In genomic region chr5:58080573-58080972, GRCh38 we compare ENCODE assay signal across 17 cellular contexts.
A peak's percentile ranks its signal among the peaks of the same experiment; 100 is the strongest.
DNase-seq lines count a peak whose midpoint lies in the region; ATAC-seq and TF ChIP-seq lines count a peak whose summit lies in the region.
"Had no signal": no experiment of that assay in that cellular context is flagged by ENCODE, and none has a peak within 500 bp of the region (broad histone marks: within the 10 kb centered on the region; RNA-seq: fewer than 3 reads in every experiment).

No MANE protein-coding gene starts in this region.

- TF ChIP-seq POLR2A in gastroesophageal sphincter (IDR thresholded peaks at IDR 0.05) (no peak), heart left ventricle (IDR thresholded peaks at IDR 0.05) (no peak)

- H3K9me3 ChIP-seq in SJCRH30 (replicated peaks) (no peaks in the 10 kb centered on the region), aorta (ENCODE audit: control insufficient read depth, low read length) (no peaks in the 10 kb centered on the region), gastroesophageal sphincter (no peaks in the 10 kb centered on the region), heart left ventricle (no peaks in the 10 kb centered on the region)

- ATAC-seq in aorta (ENCODE audit: low FRiP score) (no peak), gastroesophageal sphincter (no peak), heart left ventricle (no peak)
- ATAC-seq: activated naive CD4-positive, alpha-beta T cell treated with anti-CD3 and anti-CD28 coated beads, Interleukin-2, amount 50 U/mL, for 72 hours; natural killer cell treated with Interleukin-12 subunit alpha and Interleukin-12 subunit beta and Interleukin-15 and Interleukin-18, amount 100 ng/mL, for 72 hours; stimulated activated memory B cell treated with anti-CD40 and anti-IgM and Interleukin-4, amounts not matched to agents 10 μg/mL and 1 μg/mL and 100 μg/mL, for 72 hours had no signal

- intact Hi-C loops in aorta (cut with DNase I) (no loop called here), heart left ventricle (cut with DNase I) (no loop called here)

- peak; percentile 10 for DNase-seq in A172 (ENCODE audit: low spot score)
- DNase-seq in H4 (ENCODE audit: low spot score): peak; percentile 40
- DNase-seq in SJCRH30: peak; percentile 20 to 52
- peak; percentile 38 for DNase-seq in fibroblast of peridontal ligament (ENCODE audit: extremely low read depth)
- no peak for DNase-seq in aorta
- DNase-seq in heart left ventricle: no peak
- no peak for DNase-seq in RPMI8226
- DNase-seq: GOT3; NCI-H1105; NCI-H510A treated with DMSO at 0.1 percent for 48 hours; retina; stimulated activated CD4-positive, alpha-beta T cell treated with anti-CD3 and anti-CD28 coated beads, Interleukin-4, amount 100 ng/mL, for 24 hours; WERI-Rb-1 had no signal

- no peak overlapping the region for H3K4me3 ChIP-seq in SJCRH30
- H3K4me3 ChIP-seq in aorta (ENCODE audit: low read length in 2 of 2): no peak overlapping the region
- H3K4me3 ChIP-seq in gastroesophageal sphincter: no peak overlapping the region
- H3K4me3 ChIP-seq in heart left ventricle: no peak overlapping the region

- no peak overlapping the region for H3K27ac ChIP-seq in SJCRH30
- H3K27ac ChIP-seq in aorta (ENCODE audit: low read depth in 1 of 2, low read length in 2 of 2): no peak overlapping the region
- no peak overlapping the region for H3K27ac ChIP-seq in gastroesophageal sphincter
- H3K27ac ChIP-seq in heart left ventricle: no peak overlapping the region
- H3K27ac ChIP-seq: WERI-Rb-1 had no signal

- 20 to 21% methylated on average over 1 of the region's 1 CpG for WGBS in aorta, 2 donors
- 22 to 27% methylated on average over 1 of the region's 1 CpG for WGBS in gastroesophageal sphincter (ENCODE audit: low coverage in 1 of 2), 2 donors
- WGBS in heart left ventricle, 4 donors: 20 to 48% (median 38%) methylated on average over 1 of the region's 1 CpG

- H3K36me3 ChIP-seq in SJCRH30 (no peaks in the 10 kb centered on the region), aorta (ENCODE audit: control insufficient read depth in 1 of 2, insufficient read depth in 2 of 2, low read length in 1 of 2) (no peaks in the 10 kb centered on the region), gastroesophageal sphincter (no peaks in the 10 kb centered on the region), heart left ventricle (no peaks in the 10 kb centered on the region)
- H3K36me3 ChIP-seq: WERI-Rb-1 had no signal

- H3K4me1 ChIP-seq in SJCRH30 (peaks cover 27% of the 10 kb centered on the region), aorta (ENCODE audit: control insufficient read depth in 1 of 2, insufficient read depth in 2 of 2, low read length in 2 of 2) (no peaks in the 10 kb centered on the region), gastroesophageal sphincter (peaks cover 0 to 6% (median 0%) of the 10 kb centered on the region in 3 donors), heart left ventricle (peaks cover 0 to 34% (median 26%) of the 10 kb centered on the region in 12 donors)

- TF ChIP-seq EP300 in gastroesophageal sphincter (IDR thresholded peaks at IDR 0.05): no peak

- TF ChIP-seq CTCF in gastroesophageal sphincter (IDR thresholded peaks at IDR 0.05) (no peak), heart left ventricle (IDR thresholded peaks at IDR 0.05) (no peak)

- no peaks in the 10 kb centered on the region for H3K27me3 ChIP-seq in SJCRH30
- no peaks in the 10 kb centered on the region for H3K27me3 ChIP-seq in aorta (ENCODE audit: control insufficient read depth in 1 of 2, insufficient read depth in 2 of 2, low read length in 1 of 2)
- no peaks in the 10 kb centered on the region for H3K27me3 ChIP-seq in gastroesophageal sphincter
- no peaks in the 10 kb centered on the region for H3K27me3 ChIP-seq in heart left ventricle

Comparison
In these comparisons a context has a peak if more than half of its experiments do, and no peak if none do; other contexts are left out.
1. DNase-seq: peak in A172 (single experiment), H4 (single experiment), SJCRH30 (2 of 2) and fibroblast of peridontal ligament (single experiment); none in aorta (0 of 2), heart left ventricle (0 of 5) and RPMI8226 (single experiment).